23 cellular contexts compared by ENCODE assay signal in genomic region chr2:142714600-142714999, GRCh38.
DNase-seq lines count a peak whose midpoint lies in the region; ATAC-seq, FAIRE-seq and TF ChIP-seq lines count a peak whose summit lies in the region.
"Had no signal": no experiment of that assay in that cellular context is flagged by ENCODE, and none has a peak within 500 bp of the region (broad histone marks: within the 10 kb centered on the region; RNA-seq: fewer than 3 reads in every experiment).

No MANE protein-coding gene starts in this region.

- TF ChIP-seq EP300 in GM12878 (IDR thresholded peaks at IDR 0.05; ENCODE audit: borderline replicate concordance in 1 of 2, control insufficient read depth in 1 of 2, low read depth in 2 of 2, low read length in 2 of 2), result no peak

- no peak overlapping the region for H3K14ac ChIP-seq in trophoblast cell (ENCODE audit: low read length)

- H3K9me3 ChIP-seq in GM12878 (replicated peaks; ENCODE audit: control insufficient read depth, insufficient read depth, low read length), result no peaks in the 10 kb centered on the region
- no peaks in the 10 kb centered on the region for H3K9me3 ChIP-seq in trophoblast cell (ENCODE audit: insufficient read depth, low read depth, low read length)
- H3K9me3 ChIP-seq: gastroesophageal sphincter, MG63, neutrophil, tibial artery had no signal

- H3K36me3 ChIP-seq in GM12878 (ENCODE audit: control insufficient read depth in 2 of 2, insufficient read depth in 2 of 2, low read length in 1 of 2) (no peaks in the 10 kb centered on the region), trophoblast cell (ENCODE audit: control insufficient read depth in 1 of 2, insufficient read depth in 2 of 2, low read length in 2 of 2) (no peaks in the 10 kb centered on the region)
- H3K36me3 ChIP-seq: gastroesophageal sphincter, left lung, MG63, neutrophil, tibial artery had no signal

- H3K4me2 ChIP-seq in GM12878 (ENCODE audit: control insufficient read depth, insufficient read depth) (no peak overlapping the region), trophoblast cell (ENCODE audit: low read length) (no peak overlapping the region)

- H3K4ac ChIP-seq in trophoblast cell (ENCODE audit: low read depth, low read length), result no peak overlapping the region

- intact Hi-C loops in GM12878 (cut with micrococcal nuclease; ENCODE audit: unreplicated experiment), result no loop called here

- no peak overlapping the region for H3K9ac ChIP-seq in GM12878 (ENCODE audit: control insufficient read depth, insufficient read depth, low read length)
- H3K9ac ChIP-seq in trophoblast cell (ENCODE audit: low read length), result no peak overlapping the region

- SMC1A ChIA-PET in GM12878 (lab: Charles Lee; ENCODE audit: uncharacterized antibody, unreplicated experiment), result no interaction called here

- H3K79me2 ChIP-seq in GM12878 (ENCODE audit: control insufficient read depth, insufficient read depth, low read length) (no peaks in the 10 kb centered on the region), trophoblast cell (ENCODE audit: control insufficient read depth, insufficient read depth, low read length, poor library complexity) (no peaks in the 10 kb centered on the region)

- H3K4me3 ChIP-seq in GM12878, result no peak overlapping the region
- no peak overlapping the region for H3K4me3 ChIP-seq in trophoblast cell (ENCODE audit: low read depth, low read length)
- H3K4me3 ChIP-seq: gastroesophageal sphincter, left lung, MG63, tibial artery had no signal

- ATAC-seq in GM18907 (IDR thresholded peaks at IDR 0.05; ENCODE audit: unreplicated experiment) (peak; percentile 78), GM21619 (IDR thresholded peaks at IDR 0.05; ENCODE audit: unreplicated experiment) (peak; percentile 88), HG03095 (IDR thresholded peaks at IDR 0.05; ENCODE audit: unreplicated experiment) (peak; percentile 60), GM12878 (peak; percentile 81)
- ATAC-seq: activated T-helper 17 cell treated with anti-CD3 and anti-CD28 coated beads, Interleukin-2, amount 50 U/mL, for 72 hours; gastroesophageal sphincter; left lung had no signal

- H3K27ac ChIP-seq in GM12878 (ENCODE audit: control insufficient read depth, insufficient read depth) (no peak overlapping the region), trophoblast cell (ENCODE audit: low read depth, low read length) (no peak overlapping the region)
- H3K27ac ChIP-seq: gastroesophageal sphincter, left lung, neutrophil, tibial artery had no signal

- H3K79me1 ChIP-seq in trophoblast cell (ENCODE audit: low read length), result no peaks in the 10 kb centered on the region

- H2AFZ ChIP-seq in GM12878 (ENCODE audit: control insufficient read depth, low read depth, low read length), result no peak overlapping the region
- H2AFZ ChIP-seq in trophoblast cell (ENCODE audit: insufficient read depth, low read length, poor library complexity), result no peak overlapping the region

- no peak overlapping the region for H4K8ac ChIP-seq in trophoblast cell (ENCODE audit: low read depth, low read length)

- H3K4me1 ChIP-seq in GM12878 (ENCODE audit: control insufficient read depth, insufficient read depth, low read length) (no peaks in the 10 kb centered on the region), trophoblast cell (ENCODE audit: control insufficient read depth in 1 of 2, insufficient read depth in 2 of 2, low read length in 2 of 2) (no peaks in the 10 kb centered on the region)
- H3K4me1 ChIP-seq: gastroesophageal sphincter, left lung had no signal

- DNase-seq in GM12878 (ENCODE audit: low read depth, low spot score) (no peak), D721Med (ENCODE audit: insufficient read length, low spot score) (no peak), SKM-1 treated with dmso at 0.1 percent for 144 hours (lab: John Stamatoyannopoulos, UW; ENCODE audit: unreplicated experiment) (no peak), NCI-H187 treated with DMSO at 0.1 percent for 48 hours (lab: John Stamatoyannopoulos, UW) (no peak), trophoblast cell (no peak)
- DNase-seq: COR-L47; dermis blood vessel endothelial cell; EL; HCEC 1CT; left lung; MG63; NCI-H1694; retina; SHP77; stimulated activated naive CD4-positive, alpha-beta T cell; tibial artery had no signal

- CTCF ChIA-PET in GM12878 (lab: Yijun Ruan, JAX), result no interaction called here

- no peak overlapping the region for H2BK5ac ChIP-seq in trophoblast cell (ENCODE audit: low read depth, low read length, poor library complexity)

- no TSS peak for BruUV-seq in GM12878 (replicated peaks; lab: Mats Ljungman, UMichigan)

- POLR2A ChIA-PET in GM12878 (lab: Charles Lee), result no interaction called here

- RAD21 ChIA-PET in GM12878 (lab: Charles Lee; ENCODE audit: unreplicated experiment), result interaction anchor here (0.8 kb wide), 1 partner anchor 28 kb away, joined by 3 read pairs; no protein-coding TSS in a partner anchor

- H3K27me3 ChIP-seq in GM12878 (replicated peaks in 1 of 2; ENCODE audit: control insufficient read depth in 2 of 2, insufficient read depth in 2 of 2, low read length in 1 of 2) (no peaks in the 10 kb centered on the region), trophoblast cell (ENCODE audit: insufficient read depth, low read length) (no peaks in the 10 kb centered on the region)
- H3K27me3 ChIP-seq: gastroesophageal sphincter, left lung, MG63, neutrophil, tibial artery had no signal

- FAIRE-seq in GM12878 (lab: Jason Lieb, UNC), result no peak
- no peak for FAIRE-seq in D721Med (lab: Jason Lieb, UNC)
- FAIRE-seq: GM19239 had no signal

- H4K20me1 ChIP-seq in GM12878 (ENCODE audit: control insufficient read depth, insufficient read depth), result no peaks in the 10 kb centered on the region

- H2AK5ac ChIP-seq in trophoblast cell (ENCODE audit: low read length), result no peak overlapping the region

- no peak overlapping the region for H3K18ac ChIP-seq in trophoblast cell (ENCODE audit: low read length)

- no peak overlapping the region for H2BK12ac ChIP-seq in trophoblast cell (ENCODE audit: low read length)

- WGBS in GM12878 (ENCODE audit: insufficient coverage, insufficient replicate concordance, low lambda C conversion rate, missing lambda C conversion rate), result 0% methylated on average over 2 of the region's 2 CpGs
- WGBS in trophoblast cell (ENCODE audit: extremely low coverage, insufficient coverage, insufficient read length), result no CpG with 5 or more reads among the region's 2 CpGs

- TF ChIP-seq CTCF in GM12878 (IDR thresholded peaks at IDR 0.05 in 2 of 3, conservative IDR thresholded peaks at IDR 0.05 in 1 of 3; ENCODE audit: control insufficient read depth in 2 of 3, extremely low read depth in 1 of 3, insufficient read depth in 1 of 3, low read depth in 3 of 3, low read length in 3 of 3) (no peak), D721Med (IDR thresholded peaks at IDR 0.05; ENCODE audit: insufficient read depth, missing control alignments) (no peak)

- no peak overlapping the region for H2BK120ac ChIP-seq in trophoblast cell (ENCODE audit: insufficient read depth, low read length, poor library complexity)

- H4K12ac ChIP-seq in trophoblast cell (ENCODE audit: low read depth, low read length), result no peak overlapping the region

- no peak for TF ChIP-seq RAD21 in GM12878 (IDR thresholded peaks at IDR 0.05; ENCODE audit: insufficient read depth, low read depth, low read length)

- in situ Hi-C loops in GM12878 (cut with MboI), result no loop called here

- H4K91ac ChIP-seq in trophoblast cell (ENCODE audit: low read depth, low read length), result no peak overlapping the region

- no peak for TF ChIP-seq POLR2A in GM12878 (IDR thresholded peaks at IDR 0.05; ENCODE audit: low read depth, low read length)

- H3K23ac ChIP-seq in trophoblast cell (ENCODE audit: low read length), result no peak overlapping the region

TF ChIP-seq in GM12878, 131 proteins besides CTCF, POLR2A, EP300 and RAD21 (continues in another document):
- TF ChIP-seq BCL11A (IDR thresholded peaks at IDR 0.05; ENCODE audit: low read depth, low read length) (no peak), ZNF592 (IDR thresholded peaks at IDR 0.05) (no peak), FOXK2 (IDR thresholded peaks at IDR 0.05) (no peak), RUNX3 (IDR thresholded peaks at IDR 0.05; ENCODE audit: low read length) (peak; percentile 30; the same call in 1 of the 2 replicates), TCF3 (IDR thresholded peaks at IDR 0.05; ENCODE audit: borderline replicate concordance, insufficient read depth, low read depth, low read length) (no peak), CBFB (IDR thresholded peaks at IDR 0.05; ENCODE audit: low read depth) (0 out of 2 replicates have a peak, but pooled peaks have one; percentile 24), SRF (IDR thresholded peaks at IDR 0.05; ENCODE audit: low read depth in 2 of 2, low read length in 2 of 2) (no peak), NFXL1 (IDR thresholded peaks at IDR 0.05; ENCODE audit: borderline replicate concordance) (no peak), ZNF274 (IDR thresholded peaks at IDR 0.05; ENCODE audit: insufficient read depth, insufficient read length) (no peak)
